Comparison of ENCODE assay signal across 18 cellular contexts in the genomic region with DNA sequence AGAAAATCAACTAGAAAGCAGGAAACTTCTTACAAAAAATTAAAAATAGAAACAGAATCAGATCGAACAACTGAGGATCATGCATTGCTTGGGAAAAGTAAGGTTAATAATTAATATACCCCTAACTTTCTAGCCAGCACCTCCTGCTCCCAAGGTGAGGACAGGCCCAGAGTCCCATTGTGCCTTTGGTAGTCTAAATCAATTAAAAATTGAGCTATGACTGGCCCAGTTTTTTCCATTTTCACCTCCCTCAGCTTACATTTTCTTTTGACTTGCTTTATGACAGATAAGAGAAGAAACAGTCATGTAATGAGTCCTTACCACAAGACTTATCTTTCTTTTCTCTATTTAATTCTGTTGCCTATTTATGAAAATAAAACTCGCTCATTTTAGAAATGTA.
A peak's percentile ranks its signal among the peaks of the same experiment; 100 is the strongest.
DNase-seq lines count a peak whose midpoint lies in the region; ATAC-seq, FAIRE-seq and TF ChIP-seq lines count a peak whose summit lies in the region.
"Had no signal": no experiment of that assay in that cellular context is flagged by ENCODE, and none has a peak within 500 bp of the region (broad histone marks: within the 10 kb centered on the region; RNA-seq: fewer than 3 reads in every experiment).

No MANE protein-coding gene starts in this region.

- H3K4me3 ChIP-seq in liver (ENCODE audit: low read depth in 1 of 3, low read length in 3 of 3) (no peak overlapping the region), HepG2 (replicated peaks in 1 of 3; ENCODE audit: insufficient read depth in 1 of 3, low read depth in 2 of 3, low read length in 3 of 3) (no peak overlapping the region), pancreas (no peak overlapping the region)
- H3K4me3 ChIP-seq: A549, GM23248, HAP-1 had no signal

- no peak for TF ChIP-seq POLR2A in HepG2 (IDR thresholded peaks at IDR 0.05; ENCODE audit: insufficient read depth in 1 of 2, low read depth in 2 of 2, low read length in 2 of 2)

- in situ Hi-C loops in HepG2 (cut with HindIII; ENCODE audit: extremely low pct_ligation_motif_present, low pct_unique_long_range_greater_than_20kb), result no loop called here

- 36% methylated on average over 2 of the region's 2 CpGs for WGBS in liver
- 4% methylated on average over 2 of the region's 2 CpGs for WGBS in HepG2 (ENCODE audit: low lambda C conversion rate)
- WGBS in pancreas, 2 donors, result 25 to 28% methylated on average over 2 of the region's 2 CpGs

- H3K27me3 Mint-ChIP-seq in activated CD4-positive, alpha-beta T cell treated with anti-CD3 and anti-CD28 coated beads for 36 hours, result no peaks in the 10 kb centered on the region
- H3K27me3 Mint-ChIP-seq: CD4-positive, alpha-beta T cell had no signal

- BruUV-seq in HepG2 (replicated peaks; lab: Mats Ljungman, UMichigan), result no TSS peak

- no peaks in the 10 kb centered on the region for H3K36me3 Mint-ChIP-seq in activated CD4-positive, alpha-beta T cell treated with anti-CD3 and anti-CD28 coated beads for 36 hours (ENCODE audit: low read depth)

- TF ChIP-seq RAD21 in liver (IDR thresholded peaks at IDR 0.05) (no peak), HepG2 (CRISPR knock-in tag; IDR thresholded peaks at IDR 0.05) (no peak)

- H3K9me3 ChIP-seq in liver (ENCODE audit: control insufficient read depth in 4 of 4, low read length in 3 of 4), result no peaks in the 10 kb centered on the region
- no peaks in the 10 kb centered on the region for H3K9me3 ChIP-seq in HepG2 (ENCODE audit: low read length)
- no peaks in the 10 kb centered on the region for H3K9me3 ChIP-seq in pancreas
- H3K9me3 ChIP-seq: A549, Caco-2, HAP-1 had no signal

- H3K9me3 Mint-ChIP-seq in activated CD4-positive, alpha-beta T cell treated with anti-CD3 and anti-CD28 coated beads for 36 hours (ENCODE audit: low read depth), result no peaks in the 10 kb centered on the region
- H3K9me3 Mint-ChIP-seq: CD4-positive, alpha-beta T cell had no signal

- no peak for TF ChIP-seq CTCF in liver (IDR thresholded peaks at IDR 0.05; ENCODE audit: low read depth, low read length, missing input control)
- TF ChIP-seq CTCF in HepG2 (CRISPR knock-in tag; IDR thresholded peaks at IDR 0.05), result no peak
- no peak for TF ChIP-seq CTCF in pancreas (IDR thresholded peaks at IDR 0.05)

- no peak overlapping the region for H2AFZ ChIP-seq in HepG2 (ENCODE audit: low read length)
- H2AFZ ChIP-seq: GM23248 had no signal

- H3K27ac ChIP-seq in liver (ENCODE audit: low read depth in 1 of 2, low read length in 2 of 2) (no peak overlapping the region), HepG2 (ENCODE audit: extremely low read length, insufficient read depth, low read length) (no peak overlapping the region), pancreas (peak overlapping the region in 2 of 4 donors; percentile 52 to 62)
- H3K27ac ChIP-seq: 22Rv1, A549, C4-2B, GM23248 had no signal

- no peak for DNase-seq in activated CD4-positive, alpha-beta T cell treated with anti-CD3 and anti-CD28 coated beads for 36 hours
- DNase-seq in activated CD4-positive, alpha-beta T cell treated with anti-CD3 and anti-CD28 coated beads for 1 hour, result no peak
- DNase-seq in HepG2 (ENCODE audit: low spot score) (no peak), pancreas (peak in 1 of 6 donors; percentile 9)
- no peak for DNase-seq in stimulated activated CD4-positive, alpha-beta T cell treated with anti-CD3 and anti-CD28 coated beads, Interleukin-12 subunit alpha, Interleukin-12 subunit beta, amount 100 ng/mL, for 4 hours
- DNase-seq: AML-193; Caco-2; CD4-positive, alpha-beta T cell; GM23248 had no signal

- no peak overlapping the region for H3K27ac Mint-ChIP-seq in activated CD4-positive, alpha-beta T cell treated with anti-CD3 and anti-CD28 coated beads for 36 hours
- H3K27ac Mint-ChIP-seq: CD4-positive, alpha-beta T cell had no signal

- no peaks in the 10 kb centered on the region for H3K27me3 ChIP-seq in liver (ENCODE audit: control insufficient read depth in 4 of 4, insufficient read depth in 4 of 4, low read length in 3 of 4)
- no peaks in the 10 kb centered on the region for H3K27me3 ChIP-seq in HepG2 (ENCODE audit: control insufficient read depth in 1 of 2, insufficient read depth in 2 of 2, low read length in 2 of 2)
- H3K27me3 ChIP-seq in pancreas, result no peaks in the 10 kb centered on the region

- H3K9ac ChIP-seq in liver (ENCODE audit: low read depth in 1 of 2, low read length in 2 of 2) (no peak overlapping the region), HepG2 (ENCODE audit: insufficient read depth, low read depth, low read length) (no peak overlapping the region)
- H3K9ac ChIP-seq: GM23248 had no signal

- no peak for TF ChIP-seq EP300 in HepG2 (IDR thresholded peaks at IDR 0.05; ENCODE audit: low read depth in 2 of 2, low read length in 2 of 2)
- TF ChIP-seq EP300 in HepG2 (CRISPR knock-in tag; IDR thresholded peaks at IDR 0.05; ENCODE audit: borderline replicate concordance), result no peak

- CTCF ChIA-PET in activated CD4-positive, alpha-beta T cell treated with anti-CD3 and anti-CD28 coated beads for 36 hours (lab: Charles Lee), result no interaction called here
- CTCF ChIA-PET in HepG2 (lab: Yijun Ruan, JAX; ENCODE audit: low intra/inter-chr PET ratio, low total read pairs), result no interaction called here

- ATAC-seq in activated CD4-positive, alpha-beta T cell treated with anti-CD3 and anti-CD28 coated beads for 36 hours, result peak; percentile 49
- no peak for ATAC-seq in HepG2
- peak; percentile 68 to 87 (median 82) for ATAC-seq in pancreas
- ATAC-seq in GM18909 (IDR thresholded peaks at IDR 0.05; ENCODE audit: poor library complexity, unreplicated experiment), result no peak
- ATAC-seq: A549 had no signal

- peaks cover 34% of the 10 kb centered on the region for H3K4me1 Mint-ChIP-seq in activated CD4-positive, alpha-beta T cell treated with anti-CD3 and anti-CD28 coated beads for 36 hours

- intact Hi-C loops in activated CD4-positive, alpha-beta T cell treated with anti-CD3 and anti-CD28 coated beads for 36 hours (cut with DNase I, micrococcal nuclease), result loop anchor here in 1 of 2 experiments (2.0 kb wide), 1 partner anchor 30 kb away; no protein-coding TSS in a partner anchor
- intact Hi-C loops in HepG2 (cut with micrococcal nuclease; ENCODE audit: unreplicated experiment), result no loop called here
- intact Hi-C loops in pancreas (cut with DNase I), result no loop called here

- no peaks in the 10 kb centered on the region for H3K36me3 ChIP-seq in liver (ENCODE audit: control insufficient read depth in 4 of 4, insufficient read depth in 3 of 4, low read depth in 1 of 4, low read length in 3 of 4)
- H3K36me3 ChIP-seq in HepG2 (replicated peaks in 1 of 2; ENCODE audit: control insufficient read depth in 1 of 2, insufficient read depth in 2 of 2, low read length in 2 of 2), result no peaks in the 10 kb centered on the region
- H3K36me3 ChIP-seq in pancreas, result no peaks in the 10 kb centered on the region
- H3K36me3 ChIP-seq: HAP-1 had no signal

- H4K20me1 ChIP-seq in HepG2 (ENCODE audit: insufficient read depth, low read length), result no peaks in the 10 kb centered on the region

- no peaks in the 10 kb centered on the region for H3K79me2 ChIP-seq in HepG2 (ENCODE audit: insufficient read depth, low read length)

- peaks cover 0 to 34% (median 30%) of the 10 kb centered on the region in 4 donors for H3K4me1 ChIP-seq in liver (ENCODE audit: control insufficient read depth in 4 of 4, insufficient read depth in 4 of 4, low read length in 3 of 4)
- no peaks in the 10 kb centered on the region for H3K4me1 ChIP-seq in HepG2 (ENCODE audit: insufficient read depth, low read length)
- peaks cover 15 to 22% (median 21%) of the 10 kb centered on the region in 3 donors for H3K4me1 ChIP-seq in pancreas
- H3K4me1 ChIP-seq: A549, Caco-2, HAP-1 had no signal

- FAIRE-seq in HepG2 (lab: Jason Lieb, UNC), result no peak
- peak; percentile 17 for FAIRE-seq in pancreas (lab: Jason Lieb, UNC)
- FAIRE-seq: A549, D721Med, G401.6, GM12891 had no signal

- H3K4me3 Mint-ChIP-seq in activated CD4-positive, alpha-beta T cell treated with anti-CD3 and anti-CD28 coated beads for 36 hours, result no peak overlapping the region
- H3K4me3 Mint-ChIP-seq: CD4-positive, alpha-beta T cell had no signal

- H3K4me2 ChIP-seq in HepG2 (ENCODE audit: low read depth, low read length), result no peak overlapping the region
- H3K4me2 ChIP-seq: A549 had no signal

- POLR2A ChIA-PET in activated CD4-positive, alpha-beta T cell treated with anti-CD3 and anti-CD28 coated beads for 36 hours (lab: Charles Lee), result no interaction called here
- POLR2A ChIA-PET in HepG2 (lab: Yijun Ruan, JAX), result no interaction called here

TF ChIP-seq in liver, 16 proteins besides CTCF, POLR2A, EP300 and RAD21 (continues in another document):
- no peak for TF ChIP-seq ZBTB33 (IDR thresholded peaks at IDR 0.05)

TF ChIP-seq in HepG2, 621 proteins besides CTCF, POLR2A, EP300 and RAD21 (continues in another document):
- no peak for TF ChIP-seq IKZF1 (IDR thresholded peaks at IDR 0.05)
- no peak for TF ChIP-seq ZNF10 (CRISPR knock-in tag; IDR thresholded peaks at IDR 0.05; ENCODE audit: borderline replicate concordance, low read depth)
- no peak for TF ChIP-seq SRY (CRISPR knock-in tag; IDR thresholded peaks at IDR 0.05)
- no peak for TF ChIP-seq ZBTB1 (CRISPR knock-in tag; IDR thresholded peaks at IDR 0.05; ENCODE audit: borderline replicate concordance)
- TF ChIP-seq SIX4 (CRISPR knock-in tag; IDR thresholded peaks at IDR 0.05), result no peak
- TF ChIP-seq CENPX (CRISPR knock-in tag; IDR thresholded peaks at IDR 0.05), result no peak
- TF ChIP-seq NFYB (CRISPR knock-in tag; IDR thresholded peaks at IDR 0.05), result no peak
- no peak for TF ChIP-seq YEATS4 (CRISPR knock-in tag; IDR thresholded peaks at IDR 0.05; ENCODE audit: borderline replicate concordance)
- no peak for TF ChIP-seq LBX2 (CRISPR knock-in tag; IDR thresholded peaks at IDR 0.05; ENCODE audit: borderline replicate concordance)

Comparison
In these comparisons a context has a peak if more than half of its experiments do, and no peak if none do; other contexts are left out.
1. ATAC-seq: peak in activated CD4-positive, alpha-beta T cell treated with anti-CD3 and anti-CD28 coated beads for 36 hours (single experiment) and pancreas (4 of 4); none in HepG2 (single experiment) and GM18909 (single experiment).